ENCODE assay signal across 8 cellular contexts in genomic region chr13:24747248-24748151, GRCh38. TPM values are rescaled to one million over a fixed set of nuclear protein-coding genes. Genes with fewer than 3 reads are reported as not detected.
DNase-seq lines count a peak whose midpoint lies in the region; TF ChIP-seq lines count a peak whose summit lies in the region.

No MANE protein-coding gene starts in this region.

- H3F3A ChIP-seq in GM23248 (ENCODE audit: insufficient read depth) = no peaks in the 10 kb centered on the region

- H3K27ac ChIP-seq in GM23248 (no peak overlapping the region), subcutaneous abdominal adipose tissue (ENCODE audit: low read depth, low read length) (no peak overlapping the region)

- no peaks in the 10 kb centered on the region for H3K79me2 ChIP-seq in GM23248 (ENCODE audit: insufficient read depth)

- in situ Hi-C loops in GM23248 (cut with MboI) = no loop called here

- peak overlapping the region; percentile 29 for H3K4me3 ChIP-seq in AG04449 (ENCODE audit: low read depth, low read length)
- peak overlapping the region; percentile 63 for H3K4me3 ChIP-seq in GM23248
- H3K4me3 ChIP-seq in subcutaneous abdominal adipose tissue (ENCODE audit: low read depth in 1 of 5, low read length in 5 of 5) = peak overlapping the region in 4 of 5 donors; percentile 27 to 49 (median 45)

- TF ChIP-seq CTCF in AG04449 (IDR thresholded peaks at IDR 0.05; ENCODE audit: insufficient read depth, low read length, missing control alignments) = no peak

- no peaks in the 10 kb centered on the region for H3K9me3 Mint-ChIP-seq in immature natural killer cell

- H3K36me3 ChIP-seq in GM23248 (ENCODE audit: low read depth) (no peaks in the 10 kb centered on the region), subcutaneous abdominal adipose tissue (ENCODE audit: control insufficient read depth in 5 of 5, insufficient read depth in 5 of 5, low read length in 5 of 5) (no peaks in the 10 kb centered on the region)

- H4K20me1 ChIP-seq in GM23248 (ENCODE audit: insufficient read depth) = no peaks in the 10 kb centered on the region

- peak overlapping the region; percentile 53 for H3K4me2 ChIP-seq in GM23248 (ENCODE audit: unreplicated experiment)

- 2 to 5% methylated on average over 50 to 67 of the region's 68 CpGs for WGBS in GM23248 (ENCODE audit: low coverage in 1 of 2, low lambda C conversion rate in 2 of 2, missing lambda C conversion rate in 2 of 2), 2 experiments

- H3K9ac ChIP-seq in GM23248 (no peak overlapping the region), subcutaneous abdominal adipose tissue (ENCODE audit: low read length in 5 of 5) (no peak overlapping the region)

- CTCF ChIA-PET in AG04449 (lab: Yijun Ruan, JAX) = interaction anchor here (2.6 kb wide), 1 partner anchor 21 kb away, joined by 6 read pairs; no protein-coding TSS in a partner anchor

- POLR2A ChIA-PET in AG04449 (lab: Yijun Ruan, JAX) = no interaction called here

- H3K9me3 ChIP-seq in GM23248 (ENCODE audit: low read depth) (no peaks in the 10 kb centered on the region), subcutaneous abdominal adipose tissue (ENCODE audit: control insufficient read depth in 5 of 5, low read length in 5 of 5) (no peaks in the 10 kb centered on the region)

- H3K27me3 ChIP-seq in GM23248 (replicated peaks; ENCODE audit: insufficient read depth) = peaks cover 72% of the 10 kb centered on the region
- peaks cover 31 to 49% (median 38%) of the 10 kb centered on the region in 5 donors for H3K27me3 ChIP-seq in subcutaneous abdominal adipose tissue (ENCODE audit: control insufficient read depth in 5 of 5, insufficient read depth in 4 of 5, low read length in 5 of 5)

- DNase-seq in AG04449 (ENCODE audit: low read depth, low spot score) (no peak), GM23248 (peak; percentile 36), immature natural killer cell (no peak), GDM1 (lab: John Stamatoyannopoulos, UW) (no peak), OCI-M1 (lab: John Stamatoyannopoulos, UW) (no peak), NCI-H146 (lab: John Stamatoyannopoulos, UW) (no peak)
- peak; percentile 44 to 57 for DNase-seq in activated T-cell treated with anti-CD3 and anti-CD28 coated beads, Interleukin-2, amount 50 U/mL, for 48 hours

- no peaks in the 10 kb centered on the region for H3K9me2 ChIP-seq in GM23248 (ENCODE audit: insufficient read depth)

- H3K4me1 ChIP-seq in GM23248 (ENCODE audit: insufficient read depth) (no peaks in the 10 kb centered on the region), subcutaneous abdominal adipose tissue (ENCODE audit: control insufficient read depth in 5 of 5, insufficient read depth in 5 of 5, low read length in 5 of 5) (peaks cover 0 to 20% (median 17%) of the 10 kb centered on the region in 5 donors)

- H2AFZ ChIP-seq in GM23248 = peak overlapping the region; percentile 66

- no peaks in the 10 kb centered on the region for H3K36me3 Mint-ChIP-seq in immature natural killer cell

- peaks cover 0 to 7% of the 10 kb centered on the region in 2 donors for H3K4me1 Mint-ChIP-seq in immature natural killer cell

- H3K27me3 Mint-ChIP-seq in immature natural killer cell (ENCODE audit: low read depth in 3 of 3) = peaks cover 5 to 22% (median 9%) of the 10 kb centered on the region in 3 donors

- peak overlapping the region in 3 of 5 donors; percentile 29 to 38 (median 36) for H3K4me3 Mint-ChIP-seq in immature natural killer cell

- H3K27ac Mint-ChIP-seq in immature natural killer cell = no peak overlapping the region

RNA-seq across cellular contexts. Expression of gene RNF17, which starts 16.5 kb away (rescaled TPM):
- total RNA-seq in GM23248 (2014; rRNA removed; shearing (Covaris generic)) = not detected in 2 replicates
- not detected in 2 replicates for polyA plus RNA-seq in GM23248 (2016; fragmentation: Nextera tagmentation; extraction: Ambion mirVana)
- polyA plus RNA-seq in immature natural killer cell = not detected

Comparison
In these comparisons a context has a peak if more than half of its experiments do, and no peak if none do; other contexts are left out.
1. DNase-seq: peak in GM23248 (single experiment) and activated T-cell treated with anti-CD3 and anti-CD28 coated beads, Interleukin-2, amount 50 U/mL, for 48 hours (2 of 2); none in AG04449 (single experiment), immature natural killer cell (0 of 3), GDM1 (single experiment), OCI-M1 (single experiment) and NCI-H146 (single experiment).
2. Peak in every context shown above with its lines, with median percentiles within 50 percentile points of each other: H3K4me3 ChIP-seq.